ENCODE assay signal across 23 cellular contexts in the genomic region with DNA sequence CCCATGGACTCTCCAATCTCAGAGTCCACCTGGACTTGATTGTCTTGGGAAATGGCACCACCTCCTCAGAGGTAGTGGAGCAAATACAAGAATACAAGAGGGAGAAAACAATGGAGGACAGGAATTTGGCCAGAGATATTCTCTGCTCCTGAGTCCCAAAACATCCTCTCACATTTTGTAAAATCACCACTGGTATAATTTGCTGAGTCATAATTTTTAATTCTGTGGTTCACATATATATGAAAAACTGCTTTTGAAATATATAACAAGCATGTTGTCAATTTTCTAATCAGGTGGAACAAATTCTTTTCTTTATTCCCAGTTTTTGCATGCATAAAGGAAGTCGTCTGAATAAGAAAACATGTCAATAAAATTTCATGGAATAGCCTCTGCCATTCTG.
DNase-seq lines count a peak whose midpoint lies in the region; ATAC-seq, FAIRE-seq and TF ChIP-seq lines count a peak whose summit lies in the region.
"Had no signal": no experiment of that assay in that cellular context is flagged by ENCODE, and none has a peak within 500 bp of the region (broad histone marks: within the 10 kb centered on the region; RNA-seq: fewer than 3 reads in every experiment).

No MANE protein-coding gene starts in this region.

- H3K14ac ChIP-seq in H1 (ENCODE audit: insufficient read length) = no peak overlapping the region

- H3K9me3 Mint-ChIP-seq in GM23338 (no peaks in the 10 kb centered on the region), astrocyte (ENCODE audit: unreplicated experiment) (no peaks in the 10 kb centered on the region), glutamatergic neuron (ENCODE audit: unreplicated experiment) (no peaks in the 10 kb centered on the region)
- H3K9me3 Mint-ChIP-seq: CD4-positive, alpha-beta T cell; CD8-positive, alpha-beta T cell had no signal

- WGBS in A549 (ENCODE audit: missing lambda C conversion rate) = 0% methylated on average over 1 of the region's 1 CpG
- 60% methylated on average over 1 of the region's 1 CpG; no CpG with 5 or more reads in 1 of the 2 experiments for WGBS in H1 (ENCODE audit: extremely low coverage in 1 of 2, insufficient coverage in 1 of 2, insufficient read length in 1 of 2, insufficient replicate concordance in 2 of 2, low coverage in 1 of 2, low lambda C conversion rate in 2 of 2, missing lambda C conversion rate in 1 of 2), 2 experiments

- H3K4me3 Mint-ChIP-seq in GM23338 = no peak overlapping the region
- no peak overlapping the region for H3K4me3 Mint-ChIP-seq in astrocyte (ENCODE audit: unreplicated experiment)
- H3K4me3 Mint-ChIP-seq in glutamatergic neuron (ENCODE audit: unreplicated experiment) = no peak overlapping the region
- H3K4me3 Mint-ChIP-seq: B cell; CD4-positive, alpha-beta T cell; CD8-positive, alpha-beta T cell had no signal

- H3K9me2 ChIP-seq in GM23338 (ENCODE audit: insufficient read depth) = no peaks in the 10 kb centered on the region

- no peak overlapping the region for H2AK5ac ChIP-seq in H1 (ENCODE audit: low read depth, low read length)

- H4K5ac ChIP-seq in H1 (ENCODE audit: insufficient read length, low read depth, low read length) = no peak overlapping the region

- no peak overlapping the region for H4K8ac ChIP-seq in H1 (ENCODE audit: extremely low read depth, insufficient read depth, low read length)

- no peak overlapping the region for H2AFZ ChIP-seq in GM23338
- H2AFZ ChIP-seq in astrocyte (ENCODE audit: low read depth, low read length) = no peak overlapping the region
- no peak overlapping the region for H2AFZ ChIP-seq in H1 (ENCODE audit: low read length)

- H4K91ac ChIP-seq in H1 (replicated peaks; ENCODE audit: insufficient read length, low read length) = no peak overlapping the region

- H2BK5ac ChIP-seq in H1 (ENCODE audit: low read depth, low read length) = no peak overlapping the region

- H3K27ac Mint-ChIP-seq in GM23338 (peak overlapping the region; percentile 80; the same call in 1 of the 2 replicates), astrocyte (ENCODE audit: unreplicated experiment) (no peak overlapping the region), glutamatergic neuron (ENCODE audit: unreplicated experiment) (no peak overlapping the region)
- H3K27ac Mint-ChIP-seq: B cell; CD4-positive, alpha-beta T cell; CD8-positive, alpha-beta T cell had no signal

- no peak overlapping the region for H3K4ac ChIP-seq in H1 (replicated peaks; ENCODE audit: insufficient read length, low read depth, low read length)

- no peak overlapping the region for H3K4me2 ChIP-seq in A549
- no peak overlapping the region for H3K4me2 ChIP-seq in GM23338
- H3K4me2 ChIP-seq in astrocyte (ENCODE audit: low read length) = no peak overlapping the region
- H3K4me2 ChIP-seq in H1 (ENCODE audit: insufficient read depth in 1 of 2, low read depth in 2 of 2, low read length in 2 of 2) = no peak overlapping the region
- H3K4me2 ChIP-seq: BLaER1 treated with 17β-estradiol and CSF1 and Interleukin-3, amounts not matched to agents 10 nM and 100 nM had no signal

- H3K23ac ChIP-seq in H1 (ENCODE audit: insufficient read length) = no peak overlapping the region

- H3K27me3 Mint-ChIP-seq in GM23338 (ENCODE audit: insufficient read depth, low read depth, poor library complexity) = no peaks in the 10 kb centered on the region
- no peaks in the 10 kb centered on the region for H3K27me3 Mint-ChIP-seq in astrocyte (ENCODE audit: low read depth, unreplicated experiment)
- H3K27me3 Mint-ChIP-seq in glutamatergic neuron (ENCODE audit: unreplicated experiment) = no peaks in the 10 kb centered on the region
- H3K27me3 Mint-ChIP-seq: B cell; CD4-positive, alpha-beta T cell had no signal

- no peak overlapping the region for H3K18ac ChIP-seq in H1 (ENCODE audit: extremely low read depth, low read length)

- CTCF ChIA-PET in A549 (lab: Yijun Ruan, JAX) (no interaction called here), H1 (lab: Charles Lee; ENCODE audit: partially characterized antibody) (interaction anchor here (1.1 kb wide), 1 partner anchor 427 kb away, joined by 3 read pairs; no protein-coding TSS in a partner anchor)

- POLR2A ChIA-PET in A549 (lab: Yijun Ruan, JAX) (no interaction called here), H1 (lab: Charles Lee; ENCODE audit: partially characterized antibody) (no interaction called here)

- H3K56ac ChIP-seq in H1 (replicated peaks; ENCODE audit: insufficient read length, low read depth, low read length) = no peak overlapping the region

- H3K9me3 ChIP-seq in A549 (no peaks in the 10 kb centered on the region), astrocyte (ENCODE audit: insufficient read depth, low read depth, low read length) (no peaks in the 10 kb centered on the region), H1 (ENCODE audit: insufficient read depth in 2 of 2, low read depth in 1 of 2, low read length in 1 of 2) (no peaks in the 10 kb centered on the region)
- H3K9me3 ChIP-seq: BLaER1 treated with 17β-estradiol and CSF1 and Interleukin-3, amounts not matched to agents 10 nM and 100 nM; Caco-2 had no signal

- no peaks in the 10 kb centered on the region for H3K23me2 ChIP-seq in H1 (ENCODE audit: low read depth, low read length)

- no peak for ATAC-seq in A549
- no peak for ATAC-seq in GM23338
- ATAC-seq: CD8-positive, alpha-beta T cell had no signal

- H3K27me3 ChIP-seq in GM23338 (ENCODE audit: insufficient read depth) = no peaks in the 10 kb centered on the region
- H3K27me3 ChIP-seq in astrocyte (ENCODE audit: insufficient read depth, low read length) = no peaks in the 10 kb centered on the region
- H3K27me3 ChIP-seq in H1 (replicated peaks in 1 of 4; ENCODE audit: control insufficient read depth in 3 of 4, extremely low read depth in 1 of 4, insufficient read depth in 3 of 4, low read length in 3 of 4) = peaks cover 0 to 7% (median 0%) of the 10 kb centered on the region in 4 experiments; a peak in 2 of 7 replicates
- H3K27me3 ChIP-seq: BLaER1 treated with 17β-estradiol and CSF1 and Interleukin-3, amounts not matched to agents 10 nM and 100 nM had no signal

- TF ChIP-seq CTCF in A549 (IDR thresholded peaks at IDR 0.05) = no peak
- no peak for TF ChIP-seq CTCF in GM23338 (conservative IDR thresholded peaks at IDR 0.05; ENCODE audit: low read depth in 2 of 2)
- no peak for TF ChIP-seq CTCF in astrocyte (IDR thresholded peaks at IDR 0.05; ENCODE audit: insufficient read depth, low read depth, low read length)
- TF ChIP-seq CTCF in H1 (IDR thresholded peaks at IDR 0.05; ENCODE audit: control extremely low read depth in 1 of 3, insufficient read depth in 1 of 3, low read depth in 1 of 3, low read length in 3 of 3) = no peak
- no peak for TF ChIP-seq CTCF in glutamatergic neuron (IDR thresholded peaks at IDR 0.05; ENCODE audit: partially characterized antibody, unreplicated experiment)

- no peak overlapping the region for H3K27ac ChIP-seq in A549
- no peak overlapping the region for H3K27ac ChIP-seq in GM23338 (ENCODE audit: low read depth)
- no peak overlapping the region for H3K27ac ChIP-seq in astrocyte (ENCODE audit: low read depth, low read length)
- no peak overlapping the region for H3K27ac ChIP-seq in H1 (ENCODE audit: low read depth, low read length)
- H3K27ac ChIP-seq: BLaER1 treated with 17β-estradiol and CSF1 and Interleukin-3, amounts not matched to agents 10 nM and 100 nM; C4-2B had no signal

- TF ChIP-seq EP300 in A549 (IDR thresholded peaks at IDR 0.05) (no peak), H1 (IDR thresholded peaks at IDR 0.05; ENCODE audit: borderline replicate concordance in 1 of 2, low read depth in 2 of 2, low read length in 2 of 2) (no peak)

- H2BK20ac ChIP-seq in H1 (ENCODE audit: low read length) = no peak overlapping the region

- no peak overlapping the region for H2BK15ac ChIP-seq in H1 (ENCODE audit: low read length)

- H3K79me2 ChIP-seq in GM23338 (replicated peaks; ENCODE audit: insufficient read depth) (no peaks in the 10 kb centered on the region), astrocyte (ENCODE audit: insufficient read depth, low read length) (no peaks in the 10 kb centered on the region), H1 (ENCODE audit: control insufficient read depth in 1 of 2, insufficient read depth in 2 of 2, low read length in 2 of 2) (no peaks in the 10 kb centered on the region)

- TF ChIP-seq RAD21 in A549 (conservative IDR thresholded peaks at IDR 0.05 in 1 of 2, IDR thresholded peaks at IDR 0.05 in 1 of 2) (no peak), H1 (IDR thresholded peaks at IDR 0.05 in 1 of 2, conservative IDR thresholded peaks at IDR 0.05 in 1 of 2; ENCODE audit: low read depth in 2 of 2, low read length in 2 of 2) (no peak)

- H3K36me3 ChIP-seq in GM23338 (ENCODE audit: insufficient read depth) (no peaks in the 10 kb centered on the region), astrocyte (ENCODE audit: insufficient read depth, low read length) (no peaks in the 10 kb centered on the region), H1 (ENCODE audit: control insufficient read depth in 2 of 4, insufficient read depth in 4 of 4, low read length in 3 of 4) (no peaks in the 10 kb centered on the region)

- H3K9ac ChIP-seq in astrocyte (ENCODE audit: low read length) = no peak overlapping the region
- H3K9ac ChIP-seq in H1 (replicated peaks in 1 of 4; ENCODE audit: extremely low read depth in 1 of 4, low read depth in 3 of 4, low read length in 3 of 4) = no peak overlapping the region
- H3K9ac ChIP-seq: BLaER1 treated with 17β-estradiol and CSF1 and Interleukin-3, amounts not matched to agents 10 nM and 100 nM had no signal

- DNase-seq in A549 (ENCODE audit: low read depth in 1 of 2, low spot score in 1 of 2) = no peak
- DNase-seq in GM23338 (ENCODE audit: low spot score) = no peak
- DNase-seq in astrocyte (ENCODE audit: low read depth) = no peak
- DNase-seq in H1 (ENCODE audit: low read depth in 1 of 2, low spot score in 2 of 2) = no peak
- no peak for DNase-seq in glutamatergic neuron
- DNase-seq in germinal center (ENCODE audit: low spot score) = no peak
- DNase-seq in NCI-H1694 treated with DMSO at 0.1 percent for 48 hours (lab: John Stamatoyannopoulos, UW) = no peak
- DNase-seq: 8988T; AML-193; Caco-2; Calu3; CD4-positive, alpha-beta T cell; CD8-positive, alpha-beta T cell; DMS79 treated with DMSO at 0.1 percent for 48 hours; GF-D8 had no signal

- no peaks in the 10 kb centered on the region for H3K79me1 ChIP-seq in H1 (ENCODE audit: low read depth, low read length)

- no peak overlapping the region for H2BK120ac ChIP-seq in H1 (replicated peaks; ENCODE audit: low read depth, low read length)

- H3K36me3 Mint-ChIP-seq in GM23338 (ENCODE audit: low read depth) (no peaks in the 10 kb centered on the region), astrocyte (ENCODE audit: low read depth, unreplicated experiment) (no peaks in the 10 kb centered on the region), glutamatergic neuron (ENCODE audit: unreplicated experiment) (no peaks in the 10 kb centered on the region)
- H3K36me3 Mint-ChIP-seq: CD8-positive, alpha-beta T cell had no signal

- H4K20me1 ChIP-seq in GM23338 (replicated peaks; ENCODE audit: insufficient read depth) = no peaks in the 10 kb centered on the region
- H4K20me1 ChIP-seq in astrocyte (ENCODE audit: insufficient read depth, low read length) = no peaks in the 10 kb centered on the region
- no peaks in the 10 kb centered on the region for H4K20me1 ChIP-seq in H1 (replicated peaks in 1 of 2; ENCODE audit: control insufficient read depth in 1 of 2, insufficient read depth in 2 of 2, low read length in 2 of 2)

- H3K4me1 Mint-ChIP-seq in GM23338 (peaks cover 14% of the 10 kb centered on the region), astrocyte (ENCODE audit: low read depth, unreplicated experiment) (peaks cover 11% of the 10 kb centered on the region), glutamatergic neuron (ENCODE audit: low read depth, unreplicated experiment) (peaks cover 2% of the 10 kb centered on the region)
- H3K4me1 Mint-ChIP-seq: B cell had no signal

- TF ChIP-seq POLR2A in A549 (IDR thresholded peaks at IDR 0.05; ENCODE audit: low read length) = no peak
- no peak for TF ChIP-seq POLR2A in H1 (IDR thresholded peaks at IDR 0.05; ENCODE audit: control extremely low read depth in 1 of 2, low read depth in 2 of 2, low read length in 2 of 2)

- FAIRE-seq in A549 (lab: Jason Lieb, UNC) (no peak), astrocyte (lab: Jason Lieb, UNC) (peak; percentile 55), H1 (lab: Jason Lieb, UNC) (no peak)
- FAIRE-seq: A204.1, D721Med, G401.6, GM12891, GM19239 had no signal

- no peak overlapping the region for H2BK12ac ChIP-seq in H1 (ENCODE audit: low read depth, low read length)

- no peaks in the 10 kb centered on the region for H3K4me1 ChIP-seq in A549
- H3K4me1 ChIP-seq in GM23338 (ENCODE audit: insufficient read depth) = peaks cover 12% of the 10 kb centered on the region
- H3K4me1 ChIP-seq in astrocyte (ENCODE audit: insufficient read depth, low read length) = no peaks in the 10 kb centered on the region
- 0 out of 7 replicates have a peak, but pooled peaks cover 0 to 2% (median 0%) of the 10 kb centered on the region in 4 experiments for H3K4me1 ChIP-seq in H1 (replicated peaks in 1 of 4; ENCODE audit: control insufficient read depth in 3 of 4, insufficient read depth in 4 of 4, low read length in 3 of 4)
- H3K4me1 ChIP-seq: BLaER1 treated with 17β-estradiol and CSF1 and Interleukin-3, amounts not matched to agents 10 nM and 100 nM; Caco-2 had no signal

- no peak overlapping the region for H3K4me3 ChIP-seq in A549
- H3K4me3 ChIP-seq in GM23338 = no peak overlapping the region
- no peak overlapping the region for H3K4me3 ChIP-seq in astrocyte (ENCODE audit: insufficient read depth, low read depth, low read length)
- no peak overlapping the region for H3K4me3 ChIP-seq in H1 (ENCODE audit: extremely low read depth in 1 of 4, insufficient read depth in 2 of 4, low read depth in 3 of 4, low read length in 4 of 4)
- H3K4me3 ChIP-seq: BLaER1 treated with 17β-estradiol and CSF1 and Interleukin-3, amounts not matched to agents 10 nM and 100 nM had no signal

- no peaks in the 10 kb centered on the region for H3F3A ChIP-seq in GM23338 (replicated peaks; ENCODE audit: low read depth)
